Comparison of ENCODE assay signal across 1 cellular context in the genomic region with DNA sequence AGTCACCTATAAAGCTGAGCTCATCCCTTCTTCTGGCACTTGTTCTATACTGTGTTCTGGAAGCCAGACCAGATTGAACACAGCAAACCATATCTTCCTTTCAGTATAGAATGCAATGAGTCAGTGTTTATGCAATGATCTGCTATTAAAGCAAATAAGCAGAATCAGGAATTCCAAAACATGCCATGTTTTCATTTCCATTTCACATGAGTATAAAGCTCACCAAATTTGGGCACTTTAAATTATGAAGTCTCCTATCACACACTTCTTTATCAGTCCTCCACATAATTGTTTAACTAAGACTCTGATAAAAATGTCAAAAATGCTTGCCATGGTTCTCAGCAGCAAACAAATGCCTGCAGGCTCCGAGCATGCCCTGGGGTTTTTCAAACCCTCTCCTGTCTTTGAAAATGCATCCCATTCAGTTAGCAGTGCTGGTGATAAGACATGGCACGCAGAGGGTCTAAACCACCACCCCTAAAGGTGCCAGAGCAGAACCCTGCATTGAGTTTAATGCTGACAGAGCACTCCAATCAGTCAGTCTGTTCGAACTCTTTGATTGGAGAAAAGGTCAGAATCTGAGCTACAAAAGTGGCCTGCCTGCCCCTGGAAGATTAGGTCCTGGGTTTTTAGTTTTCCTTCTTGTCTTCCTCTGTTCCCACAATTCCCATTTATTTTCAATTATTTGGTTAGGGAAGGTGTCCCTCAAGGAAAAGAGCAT.
TF ChIP-seq lines count a peak whose summit lies in the region.

No MANE protein-coding gene starts in this region.

TF ChIP-seq in SK-N-SH, 30 proteins besides CTCF, POLR2A, EP300 and RAD21 (continued from another document):
- TF ChIP-seq, protein P1, sequence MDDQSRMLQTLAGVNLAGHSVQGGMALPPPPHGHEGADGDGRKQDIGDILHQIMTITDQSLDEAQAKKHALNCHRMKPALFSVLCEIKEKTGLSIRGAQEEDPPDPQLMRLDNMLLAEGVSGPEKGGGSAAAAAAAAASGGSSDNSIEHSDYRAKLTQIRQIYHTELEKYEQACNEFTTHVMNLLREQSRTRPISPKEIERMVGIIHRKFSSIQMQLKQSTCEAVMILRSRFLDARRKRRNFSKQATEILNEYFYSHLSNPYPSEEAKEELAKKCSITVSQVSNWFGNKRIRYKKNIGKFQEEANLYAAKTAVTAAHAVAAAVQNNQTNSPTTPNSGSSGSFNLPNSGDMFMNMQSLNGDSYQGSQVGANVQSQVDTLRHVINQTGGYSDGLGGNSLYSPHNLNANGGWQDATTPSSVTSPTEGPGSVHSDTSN (IDR thresholded peaks at IDR 0.05) = no peak
- TF ChIP-seq FOXJ3 (CRISPR knock-in tag; IDR thresholded peaks at IDR 0.05) = no peak
- TF ChIP-seq FOXM1 (IDR thresholded peaks at IDR 0.05; ENCODE audit: low read depth) = no peak
- no peak for TF ChIP-seq TEAD4 (IDR thresholded peaks at IDR 0.05; ENCODE audit: borderline replicate concordance, insufficient read depth)
- no peak for TF ChIP-seq YY1 (IDR thresholded peaks at IDR 0.05; ENCODE audit: low read depth)
- TF ChIP-seq SIN3A (IDR thresholded peaks at IDR 0.05; ENCODE audit: borderline replicate concordance, low read depth, low read length) = no peak
- TF ChIP-seq MXI1 (IDR thresholded peaks at IDR 0.05; ENCODE audit: low read depth, low read length) = no peak
- TF ChIP-seq FOSL2 (IDR thresholded peaks at IDR 0.05; ENCODE audit: borderline replicate concordance, low read depth) = no peak
